ENCODE assay signal across 1 cellular context in the genomic region with DNA sequence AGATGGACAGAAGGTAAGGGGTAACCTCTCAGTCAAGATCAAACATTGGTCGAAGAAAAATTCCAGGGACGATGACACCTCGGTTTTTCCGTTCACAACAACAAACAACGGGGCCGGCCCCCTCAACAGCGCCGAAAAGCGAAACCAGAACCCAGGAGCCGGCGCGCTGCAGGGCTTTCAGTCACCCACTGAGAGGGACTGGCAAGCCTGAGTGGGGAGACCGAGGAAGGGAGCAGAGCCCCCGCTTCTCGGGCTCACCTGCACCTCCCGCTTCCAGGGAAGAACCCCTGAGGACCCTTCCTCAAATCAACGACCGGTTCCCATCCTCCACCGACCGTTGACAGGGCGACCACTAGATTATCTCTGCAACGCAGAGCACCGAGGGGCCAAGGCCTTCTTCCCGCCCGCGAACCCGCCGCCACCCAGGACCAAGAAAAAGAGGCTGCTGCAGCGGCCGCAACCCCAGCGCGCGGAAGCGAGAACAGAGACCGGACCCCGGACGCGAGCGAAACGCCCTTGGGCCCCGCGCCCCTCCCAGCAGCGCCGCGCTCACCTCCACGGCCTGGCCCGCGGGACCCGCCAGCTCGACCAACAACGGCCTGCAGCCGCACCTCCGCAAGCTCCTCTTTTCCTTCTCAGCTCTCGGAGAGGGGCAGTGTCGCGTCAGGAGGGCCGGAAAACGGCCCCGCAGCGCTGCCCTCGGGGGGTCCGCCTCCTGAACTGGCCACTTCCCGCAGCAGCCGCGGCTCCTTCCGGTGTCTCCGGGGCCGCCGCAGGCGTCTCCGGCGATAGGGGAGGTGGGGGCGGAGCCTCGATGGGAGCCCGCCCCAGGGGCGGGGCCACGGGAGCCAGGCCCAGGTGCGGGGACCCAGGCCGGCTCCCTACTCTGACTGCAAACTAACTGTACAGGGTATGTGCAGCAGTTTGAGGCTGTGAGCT.
TF ChIP-seq lines count a peak whose summit lies in the region.

A gene (minus strand): TSS at position 763 of the 939 bp plus-strand sequence. CDS start 18,155 bp downstream, outside the sequence.

TF ChIP-seq in GM12878, 131 proteins besides CTCF, POLR2A, EP300 and RAD21 (continued from another document and continues in another):
- TF ChIP-seq, protein P1, sequence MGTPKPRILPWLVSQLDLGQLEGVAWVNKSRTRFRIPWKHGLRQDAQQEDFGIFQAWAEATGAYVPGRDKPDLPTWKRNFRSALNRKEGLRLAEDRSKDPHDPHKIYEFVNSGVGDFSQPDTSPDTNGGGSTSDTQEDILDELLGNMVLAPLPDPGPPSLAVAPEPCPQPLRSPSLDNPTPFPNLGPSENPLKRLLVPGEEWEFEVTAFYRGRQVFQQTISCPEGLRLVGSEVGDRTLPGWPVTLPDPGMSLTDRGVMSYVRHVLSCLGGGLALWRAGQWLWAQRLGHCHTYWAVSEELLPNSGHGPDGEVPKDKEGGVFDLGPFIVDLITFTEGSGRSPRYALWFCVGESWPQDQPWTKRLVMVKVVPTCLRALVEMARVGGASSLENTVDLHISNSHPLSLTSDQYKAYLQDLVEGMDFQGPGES (IDR thresholded peaks at IDR 0.05), result no peak
- no peak; the same call in 1 of the 2 replicates for TF ChIP-seq CREM (IDR thresholded peaks at IDR 0.05; ENCODE audit: low read depth)
- no peak for TF ChIP-seq SUZ12 (IDR thresholded peaks at IDR 0.05; ENCODE audit: unreplicated experiment)
- TF ChIP-seq HCFC1 (IDR thresholded peaks at IDR 0.05; ENCODE audit: low read length), result peak; percentile 44; the same call in 1 of the 2 replicates
- TF ChIP-seq, protein P2, sequence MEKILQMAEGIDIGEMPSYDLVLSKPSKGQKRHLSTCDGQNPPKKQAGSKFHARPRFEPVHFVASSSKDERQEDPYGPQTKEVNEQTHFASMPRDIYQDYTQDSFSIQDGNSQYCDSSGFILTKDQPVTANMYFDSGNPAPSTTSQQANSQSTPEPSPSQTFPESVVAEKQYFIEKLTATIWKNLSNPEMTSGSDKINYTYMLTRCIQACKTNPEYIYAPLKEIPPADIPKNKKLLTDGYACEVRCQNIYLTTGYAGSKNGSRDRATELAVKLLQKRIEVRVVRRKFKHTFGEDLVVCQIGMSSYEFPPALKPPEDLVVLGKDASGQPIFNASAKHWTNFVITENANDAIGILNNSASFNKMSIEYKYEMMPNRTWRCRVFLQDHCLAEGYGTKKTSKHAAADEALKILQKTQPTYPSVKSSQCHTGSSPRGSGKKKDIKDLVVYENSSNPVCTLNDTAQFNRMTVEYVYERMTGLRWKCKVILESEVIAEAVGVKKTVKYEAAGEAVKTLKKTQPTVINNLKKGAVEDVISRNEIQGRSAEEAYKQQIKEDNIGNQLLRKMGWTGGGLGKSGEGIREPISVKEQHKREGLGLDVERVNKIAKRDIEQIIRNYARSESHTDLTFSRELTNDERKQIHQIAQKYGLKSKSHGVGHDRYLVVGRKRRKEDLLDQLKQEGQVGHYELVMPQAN (conservative IDR thresholded peaks at IDR 0.05), result peak; percentile 76
- peak; percentile 53; the same call in 1 of the 2 replicates for TF ChIP-seq RB1 (IDR thresholded peaks at IDR 0.05; ENCODE audit: borderline replicate concordance)
- TF ChIP-seq DPF2 (IDR thresholded peaks at IDR 0.05), result 0 out of 2 replicates have a peak, but pooled peaks have one; percentile 63
- TF ChIP-seq LARP7 (IDR thresholded peaks at IDR 0.05), result peak; percentile 80; the same call in 1 of the 2 replicates
- no peak for TF ChIP-seq SMC3 (IDR thresholded peaks at IDR 0.05; ENCODE audit: borderline replicate concordance, low read length)
- TF ChIP-seq NR2C2 (IDR thresholded peaks at IDR 0.05; ENCODE audit: borderline replicate concordance, control insufficient read depth, insufficient read length, low read depth), result no peak
- no peak for TF ChIP-seq MTA2 (IDR thresholded peaks at IDR 0.05; ENCODE audit: low read depth)
- TF ChIP-seq PAX5 (IDR thresholded peaks at IDR 0.05; ENCODE audit: borderline replicate concordance, low read depth, low read length), result no peak
- TF ChIP-seq TCF12 (IDR thresholded peaks at IDR 0.05; ENCODE audit: low read depth, low read length), result peak; percentile 31; the same call in 1 of the 2 replicates
- no peak for TF ChIP-seq KAT2A (conservative IDR thresholded peaks at IDR 0.05; ENCODE audit: control insufficient read depth, low read depth, low read length)
- 0 out of 2 replicates have a peak, but pooled peaks have one; percentile 50 for TF ChIP-seq SIN3A (IDR thresholded peaks at IDR 0.05; ENCODE audit: low read depth, low read length)
- TF ChIP-seq, protein P3, sequence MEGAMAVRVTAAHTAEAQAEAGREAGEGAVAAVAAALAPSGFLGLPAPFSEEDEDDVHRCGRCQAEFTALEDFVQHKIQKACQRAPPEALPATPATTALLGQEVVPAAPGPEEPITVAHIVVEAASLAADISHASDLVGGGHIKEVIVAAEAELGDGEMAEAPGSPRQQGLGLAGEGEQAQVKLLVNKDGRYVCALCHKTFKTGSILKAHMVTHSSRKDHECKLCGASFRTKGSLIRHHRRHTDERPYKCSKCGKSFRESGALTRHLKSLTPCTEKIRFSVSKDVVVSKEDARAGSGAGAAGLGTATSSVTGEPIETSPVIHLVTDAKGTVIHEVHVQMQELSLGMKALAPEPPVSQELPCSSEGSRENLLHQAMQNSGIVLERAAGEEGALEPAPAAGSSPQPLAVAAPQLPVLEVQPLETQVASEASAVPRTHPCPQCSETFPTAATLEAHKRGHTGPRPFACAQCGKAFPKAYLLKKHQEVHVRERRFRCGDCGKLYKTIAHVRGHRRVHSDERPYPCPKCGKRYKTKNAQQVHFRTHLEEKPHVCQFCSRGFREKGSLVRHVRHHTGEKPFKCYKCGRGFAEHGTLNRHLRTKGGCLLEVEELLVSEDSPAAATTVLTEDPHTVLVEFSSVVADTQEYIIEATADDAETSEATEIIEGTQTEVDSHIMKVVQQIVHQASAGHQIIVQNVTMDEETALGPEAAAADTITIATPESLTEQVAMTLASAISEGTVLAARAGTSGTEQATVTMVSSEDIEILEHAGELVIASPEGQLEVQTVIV (IDR thresholded peaks at IDR 0.05; ENCODE audit: borderline replicate concordance, partially characterized antibody), result peak; percentile 39
- TF ChIP-seq, protein P4, sequence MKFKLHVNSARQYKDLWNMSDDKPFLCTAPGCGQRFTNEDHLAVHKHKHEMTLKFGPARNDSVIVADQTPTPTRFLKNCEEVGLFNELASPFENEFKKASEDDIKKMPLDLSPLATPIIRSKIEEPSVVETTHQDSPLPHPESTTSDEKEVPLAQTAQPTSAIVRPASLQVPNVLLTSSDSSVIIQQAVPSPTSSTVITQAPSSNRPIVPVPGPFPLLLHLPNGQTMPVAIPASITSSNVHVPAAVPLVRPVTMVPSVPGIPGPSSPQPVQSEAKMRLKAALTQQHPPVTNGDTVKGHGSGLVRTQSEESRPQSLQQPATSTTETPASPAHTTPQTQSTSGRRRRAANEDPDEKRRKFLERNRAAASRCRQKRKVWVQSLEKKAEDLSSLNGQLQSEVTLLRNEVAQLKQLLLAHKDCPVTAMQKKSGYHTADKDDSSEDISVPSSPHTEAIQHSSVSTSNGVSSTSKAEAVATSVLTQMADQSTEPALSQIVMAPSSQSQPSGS (IDR thresholded peaks at IDR 0.05; ENCODE audit: low read length), result 0 out of 2 replicates have a peak, but pooled peaks have one; percentile 2
- TF ChIP-seq, protein P5, sequence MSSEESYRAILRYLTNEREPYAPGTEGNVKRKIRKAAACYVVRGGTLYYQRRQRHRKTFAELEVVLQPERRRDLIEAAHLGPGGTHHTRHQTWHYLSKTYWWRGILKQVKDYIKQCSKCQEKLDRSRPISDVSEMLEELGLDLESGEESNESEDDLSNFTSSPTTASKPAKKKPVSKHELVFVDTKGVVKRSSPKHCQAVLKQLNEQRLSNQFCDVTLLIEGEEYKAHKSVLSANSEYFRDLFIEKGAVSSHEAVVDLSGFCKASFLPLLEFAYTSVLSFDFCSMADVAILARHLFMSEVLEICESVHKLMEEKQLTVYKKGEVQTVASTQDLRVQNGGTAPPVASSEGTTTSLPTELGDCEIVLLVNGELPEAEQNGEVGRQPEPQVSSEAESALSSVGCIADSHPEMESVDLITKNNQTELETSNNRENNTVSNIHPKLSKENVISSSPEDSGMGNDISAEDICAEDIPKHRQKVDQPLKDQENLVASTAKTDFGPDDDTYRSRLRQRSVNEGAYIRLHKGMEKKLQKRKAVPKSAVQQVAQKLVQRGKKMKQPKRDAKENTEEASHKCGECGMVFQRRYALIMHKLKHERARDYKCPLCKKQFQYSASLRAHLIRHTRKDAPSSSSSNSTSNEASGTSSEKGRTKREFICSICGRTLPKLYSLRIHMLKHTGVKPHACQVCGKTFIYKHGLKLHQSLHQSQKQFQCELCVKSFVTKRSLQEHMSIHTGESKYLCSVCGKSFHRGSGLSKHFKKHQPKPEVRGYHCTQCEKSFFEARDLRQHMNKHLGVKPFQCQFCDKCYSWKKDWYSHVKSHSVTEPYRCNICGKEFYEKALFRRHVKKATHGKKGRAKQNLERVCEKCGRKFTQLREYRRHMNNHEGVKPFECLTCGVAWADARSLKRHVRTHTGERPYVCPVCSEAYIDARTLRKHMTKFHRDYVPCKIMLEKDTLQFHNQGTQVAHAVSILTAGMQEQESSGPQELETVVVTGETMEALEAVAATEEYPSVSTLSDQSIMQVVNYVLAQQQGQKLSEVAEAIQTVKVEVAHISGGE (CRISPR knock-in tag; IDR thresholded peaks at IDR 0.05), result peak; percentile 44; the same call in 1 of the 2 replicates
- TF ChIP-seq, protein P6, sequence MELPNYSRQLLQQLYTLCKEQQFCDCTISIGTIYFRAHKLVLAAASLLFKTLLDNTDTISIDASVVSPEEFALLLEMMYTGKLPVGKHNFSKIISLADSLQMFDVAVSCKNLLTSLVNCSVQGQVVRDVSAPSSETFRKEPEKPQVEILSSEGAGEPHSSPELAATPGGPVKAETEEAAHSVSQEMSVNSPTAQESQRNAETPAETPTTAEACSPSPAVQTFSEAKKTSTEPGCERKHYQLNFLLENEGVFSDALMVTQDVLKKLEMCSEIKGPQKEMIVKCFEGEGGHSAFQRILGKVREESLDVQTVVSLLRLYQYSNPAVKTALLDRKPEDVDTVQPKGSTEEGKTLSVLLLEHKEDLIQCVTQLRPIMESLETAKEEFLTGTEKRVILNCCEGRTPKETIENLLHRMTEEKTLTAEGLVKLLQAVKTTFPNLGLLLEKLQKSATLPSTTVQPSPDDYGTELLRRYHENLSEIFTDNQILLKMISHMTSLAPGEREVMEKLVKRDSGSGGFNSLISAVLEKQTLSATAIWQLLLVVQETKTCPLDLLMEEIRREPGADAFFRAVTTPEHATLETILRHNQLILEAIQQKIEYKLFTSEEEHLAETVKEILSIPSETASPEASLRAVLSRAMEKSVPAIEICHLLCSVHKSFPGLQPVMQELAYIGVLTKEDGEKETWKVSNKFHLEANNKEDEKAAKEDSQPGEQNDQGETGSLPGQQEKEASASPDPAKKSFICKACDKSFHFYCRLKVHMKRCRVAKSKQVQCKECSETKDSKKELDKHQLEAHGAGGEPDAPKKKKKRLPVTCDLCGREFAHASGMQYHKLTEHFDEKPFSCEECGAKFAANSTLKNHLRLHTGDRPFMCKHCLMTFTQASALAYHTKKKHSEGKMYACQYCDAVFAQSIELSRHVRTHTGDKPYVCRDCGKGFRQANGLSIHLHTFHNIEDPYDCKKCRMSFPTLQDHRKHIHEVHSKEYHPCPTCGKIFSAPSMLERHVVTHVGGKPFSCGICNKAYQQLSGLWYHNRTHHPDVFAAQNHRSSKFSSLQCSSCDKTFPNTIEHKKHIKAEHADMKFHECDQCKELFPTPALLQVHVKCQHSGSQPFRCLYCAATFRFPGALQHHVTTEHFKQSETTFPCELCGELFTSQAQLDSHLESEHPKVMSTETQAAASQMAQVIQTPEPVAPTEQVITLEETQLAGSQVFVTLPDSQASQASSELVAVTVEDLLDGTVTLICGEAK (IDR thresholded peaks at IDR 0.05; ENCODE audit: borderline replicate concordance), result peak; percentile 83
- TF ChIP-seq SREBF2 (IDR thresholded peaks at IDR 0.05; ENCODE audit: low read length), result 0 out of 2 replicates have a peak, but pooled peaks have one; percentile 8
- peak; percentile 47 for TF ChIP-seq RUNX3 (IDR thresholded peaks at IDR 0.05; ENCODE audit: low read length)
- TF ChIP-seq KDM1A (IDR thresholded peaks at IDR 0.05; ENCODE audit: borderline replicate concordance), result no peak
- TF ChIP-seq RBBP5 (conservative IDR thresholded peaks at IDR 0.05), result no peak
- TF ChIP-seq, protein P7, sequence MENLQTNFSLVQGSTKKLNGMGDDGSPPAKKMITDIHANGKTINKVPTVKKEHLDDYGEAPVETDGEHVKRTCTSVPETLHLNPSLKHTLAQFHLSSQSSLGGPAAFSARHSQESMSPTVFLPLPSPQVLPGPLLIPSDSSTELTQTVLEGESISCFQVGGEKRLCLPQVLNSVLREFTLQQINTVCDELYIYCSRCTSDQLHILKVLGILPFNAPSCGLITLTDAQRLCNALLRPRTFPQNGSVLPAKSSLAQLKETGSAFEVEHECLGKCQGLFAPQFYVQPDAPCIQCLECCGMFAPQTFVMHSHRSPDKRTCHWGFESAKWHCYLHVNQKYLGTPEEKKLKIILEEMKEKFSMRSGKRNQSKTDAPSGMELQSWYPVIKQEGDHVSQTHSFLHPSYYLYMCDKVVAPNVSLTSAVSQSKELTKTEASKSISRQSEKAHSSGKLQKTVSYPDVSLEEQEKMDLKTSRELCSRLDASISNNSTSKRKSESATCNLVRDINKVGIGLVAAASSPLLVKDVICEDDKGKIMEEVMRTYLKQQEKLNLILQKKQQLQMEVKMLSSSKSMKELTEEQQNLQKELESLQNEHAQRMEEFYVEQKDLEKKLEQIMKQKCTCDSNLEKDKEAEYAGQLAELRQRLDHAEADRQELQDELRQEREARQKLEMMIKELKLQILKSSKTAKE (IDR thresholded peaks at IDR 0.05; ENCODE audit: low read depth, poor library complexity, severe bottlenecking), result no peak
- peak; percentile 28; the same call in 1 of the 2 replicates for TF ChIP-seq YY1 (IDR thresholded peaks at IDR 0.05; ENCODE audit: low read depth, low read length)
- no peak for TF ChIP-seq CHD2 (IDR thresholded peaks at IDR 0.05; ENCODE audit: borderline replicate concordance, low read depth, low read length)
- peak in 1 of 2 experiments; percentile 8; a peak in 1 of 4 replicates for TF ChIP-seq IKZF2 (IDR thresholded peaks at IDR 0.05)
- 0 out of 2 replicates have a peak, but pooled peaks have one; percentile 18 for TF ChIP-seq CREB1 (IDR thresholded peaks at IDR 0.05; ENCODE audit: low read depth)
- no peak for TF ChIP-seq CBFB (IDR thresholded peaks at IDR 0.05; ENCODE audit: low read depth)
- TF ChIP-seq NBN (IDR thresholded peaks at IDR 0.05), result 0 out of 2 replicates have a peak, but pooled peaks have one; percentile 29
- TF ChIP-seq TARDBP (IDR thresholded peaks at IDR 0.05; ENCODE audit: borderline replicate concordance), result 0 out of 2 replicates have a peak, but pooled peaks have one; percentile 23
- TF ChIP-seq, protein P8, sequence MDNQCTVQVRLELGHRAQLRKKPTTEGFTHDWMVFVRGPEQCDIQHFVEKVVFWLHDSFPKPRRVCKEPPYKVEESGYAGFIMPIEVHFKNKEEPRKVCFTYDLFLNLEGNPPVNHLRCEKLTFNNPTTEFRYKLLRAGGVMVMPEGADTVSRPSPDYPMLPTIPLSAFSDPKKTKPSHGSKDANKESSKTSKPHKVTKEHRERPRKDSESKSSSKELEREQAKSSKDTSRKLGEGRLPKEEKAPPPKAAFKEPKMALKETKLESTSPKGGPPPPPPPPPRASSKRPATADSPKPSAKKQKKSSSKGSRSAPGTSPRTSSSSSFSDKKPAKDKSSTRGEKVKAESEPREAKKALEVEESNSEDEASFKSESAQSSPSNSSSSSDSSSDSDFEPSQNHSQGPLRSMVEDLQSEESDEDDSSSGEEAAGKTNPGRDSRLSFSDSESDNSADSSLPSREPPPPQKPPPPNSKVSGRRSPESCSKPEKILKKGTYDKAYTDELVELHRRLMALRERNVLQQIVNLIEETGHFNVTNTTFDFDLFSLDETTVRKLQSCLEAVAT (IDR thresholded peaks at IDR 0.05), result 0 out of 2 replicates have a peak, but pooled peaks have one; percentile 28
- TF ChIP-seq GABPA (IDR thresholded peaks at IDR 0.05; ENCODE audit: low read depth), result peak; percentile 84
- peak; percentile 26; the same call in 1 of the 2 replicates for TF ChIP-seq TAF1 (IDR thresholded peaks at IDR 0.05; ENCODE audit: borderline replicate concordance, low read depth, low read length)
- no peak for TF ChIP-seq ZNF24 (IDR thresholded peaks at IDR 0.05)
